14 cellular contexts compared by ENCODE assay signal in genomic region chr18:58484989-58485962, GRCh38.
DNase-seq lines count a peak whose midpoint lies in the region; ATAC-seq, FAIRE-seq and TF ChIP-seq lines count a peak whose summit lies in the region.
"Had no signal": no experiment of that assay in that cellular context is flagged by ENCODE, and none has a peak within 500 bp of the region (broad histone marks: within the 10 kb centered on the region; RNA-seq: fewer than 3 reads in every experiment).

No MANE protein-coding gene starts in this region.

- peaks cover 0 to 13% (median 4%) of the 10 kb centered on the region in 9 donors for H3K4me1 ChIP-seq in heart right ventricle
- peaks cover 0 to 4% of the 10 kb centered on the region in 2 donors for H3K4me1 ChIP-seq in uterus
- H3K4me1 ChIP-seq: upper lobe of right lung had no signal

- no peak for TF ChIP-seq POLR2A in uterus (IDR thresholded peaks at IDR 0.05)

- peaks cover 0 to 13% (median 0%) of the 10 kb centered on the region in 9 donors for H3K36me3 ChIP-seq in heart right ventricle
- H3K36me3 ChIP-seq in bronchial epithelial cell (ENCODE audit: control insufficient read depth, insufficient read depth, low read length), result no peaks in the 10 kb centered on the region
- no peaks in the 10 kb centered on the region for H3K36me3 ChIP-seq in uterus
- H3K36me3 ChIP-seq: upper lobe of right lung had no signal

- peak; percentile 50 for FAIRE-seq in bronchial epithelial cell (lab: Jason Lieb, UNC)
- FAIRE-seq: RCC 7860 had no signal

- whole genome bisulfite sequencing in heart right ventricle, 2 donors, result 51 to 57% methylated on average over 19 of the region's 19 CpGs

- intact Hi-C loops in heart right ventricle (cut with DNase I), result no loop called here
- intact Hi-C loops in Right ventricle myocardium superior (cut with DNase I), result no loop called here
- intact Hi-C loops in uterus (cut with DNase I; ENCODE audit: low total_unique reads), result no loop called here

- TF ChIP-seq CTCF in heart right ventricle (IDR thresholded peaks at IDR 0.05) (peak in 3 of 9 donors; percentile 4 to 13 (median 12)), bronchial epithelial cell (IDR thresholded peaks at IDR 0.05; ENCODE audit: insufficient read depth, low read length, severe bottlenecking) (no peak), uterus (IDR thresholded peaks at IDR 0.05) (peak in 2 of 4 experiments; percentile 12 to 28)

- peak in 6 of 8 donors; percentile 42 to 83 (median 70) for ATAC-seq in heart right ventricle
- no peak for ATAC-seq in Right ventricle myocardium superior (ENCODE audit: poor library complexity)
- ATAC-seq in left lobe of liver, result peak; percentile 85
- ATAC-seq in GM19397 (IDR thresholded peaks at IDR 0.05; ENCODE audit: unreplicated experiment), result no peak
- ATAC-seq in GM19452 (IDR thresholded peaks at IDR 0.05; ENCODE audit: unreplicated experiment), result no peak
- ATAC-seq: activated naive CD8-positive, alpha-beta T cell treated with anti-CD3 and anti-CD28 coated beads, Interleukin-2, amount 50 U/mL, for 24 hours; upper lobe of right lung had no signal

- DNase-seq in heart right ventricle, result peak in 1 of 2 donors; percentile 19
- DNase-seq in Right ventricle myocardium superior, result no peak
- peak; percentile 11 for DNase-seq in bronchial epithelial cell (ENCODE audit: low read depth)
- peak; percentile 56 for DNase-seq in left lobe of liver (ENCODE audit: low spot score)
- no peak for DNase-seq in uterus
- no peak for DNase-seq in GM19238 (ENCODE audit: insufficient read length, low spot score)
- DNase-seq: activated naive CD8-positive, alpha-beta T cell treated with anti-CD3 and anti-CD28 coated beads, Interleukin-2, amount 50 U/mL, for 24 hours; effector memory CD4-positive, alpha-beta T cell; EL; NCI-H1092 treated with DMSO at 0.1 percent for 48 hours; upper lobe of right lung had no signal

- no peak overlapping the region for H3K4me3 ChIP-seq in heart right ventricle
- no peak overlapping the region for H3K4me3 ChIP-seq in bronchial epithelial cell (ENCODE audit: low read depth, low read length)
- H3K4me3 ChIP-seq in uterus, result no peak overlapping the region
- H3K4me3 ChIP-seq: upper lobe of right lung had no signal

- no peaks in the 10 kb centered on the region for H3K9me3 ChIP-seq in heart right ventricle
- no peaks in the 10 kb centered on the region for H3K9me3 ChIP-seq in uterus
- H3K9me3 ChIP-seq: upper lobe of right lung had no signal

- H3K27ac ChIP-seq in heart right ventricle (no peak overlapping the region), uterus (peak overlapping the region; percentile 8 to 54)
- H3K27ac ChIP-seq: upper lobe of right lung had no signal

- H3K27me3 ChIP-seq in heart right ventricle (no peaks in the 10 kb centered on the region), bronchial epithelial cell (ENCODE audit: control insufficient read depth, insufficient read depth, low read length) (no peaks in the 10 kb centered on the region), uterus (no peaks in the 10 kb centered on the region)

Comparison
In these comparisons a context has a peak if more than half of its experiments do, and no peak if none do; other contexts are left out.
1. ATAC-seq: peak in heart right ventricle (6 of 8) and left lobe of liver (single experiment); none in Right ventricle myocardium superior (single experiment), GM19397 (single experiment) and GM19452 (single experiment).
2. DNase-seq: peak in bronchial epithelial cell (single experiment) and left lobe of liver (single experiment); none in Right ventricle myocardium superior (single experiment), uterus (0 of 2) and GM19238 (single experiment).
3. H3K27ac ChIP-seq: peak in uterus (2 of 2); none in heart right ventricle (0 of 10).